ENCODE assay signal across 1 cellular context in genomic region chr15:98755138-98755537, GRCh38.
TF ChIP-seq lines count a peak whose summit lies in the region.

No MANE protein-coding gene starts in this region.

TF ChIP-seq in WTC11, 78 proteins besides CTCF, POLR2A, EP300 and RAD21:
- no peak for TF ChIP-seq ARID4B (CRISPR knock-in tag; IDR thresholded peaks at IDR 0.05; ENCODE audit: borderline replicate concordance)
- no peak for TF ChIP-seq AFF4 (CRISPR knock-in tag; IDR thresholded peaks at IDR 0.05; ENCODE audit: borderline replicate concordance)
- TF ChIP-seq ZNF425 (CRISPR knock-in tag; conservative IDR thresholded peaks at IDR 0.05), result no peak
- no peak for TF ChIP-seq FOXJ3 (CRISPR knock-in tag; IDR thresholded peaks at IDR 0.05; ENCODE audit: borderline replicate concordance)
- no peak for TF ChIP-seq PRRX2 (CRISPR knock-in tag; IDR thresholded peaks at IDR 0.05)
- no peak for TF ChIP-seq E2F5 (CRISPR knock-in tag; IDR thresholded peaks at IDR 0.05)
- TF ChIP-seq NR1H2 (CRISPR knock-in tag; IDR thresholded peaks at IDR 0.05), result no peak
- no peak for TF ChIP-seq ZNF317 (CRISPR knock-in tag; IDR thresholded peaks at IDR 0.05; ENCODE audit: borderline replicate concordance, low read depth)
- TF ChIP-seq KAT7 (CRISPR knock-in tag; IDR thresholded peaks at IDR 0.05; ENCODE audit: borderline replicate concordance), result no peak
- no peak for TF ChIP-seq OVOL2 (CRISPR knock-in tag; IDR thresholded peaks at IDR 0.05; ENCODE audit: borderline replicate concordance)
- no peak for TF ChIP-seq ZNF396 (CRISPR knock-in tag; IDR thresholded peaks at IDR 0.05; ENCODE audit: borderline replicate concordance)
- no peak for TF ChIP-seq ESRRA (CRISPR knock-in tag; IDR thresholded peaks at IDR 0.05; ENCODE audit: borderline replicate concordance)
- TF ChIP-seq GABPB1 (CRISPR knock-in tag; IDR thresholded peaks at IDR 0.05), result no peak
- TF ChIP-seq ZNF121 (CRISPR knock-in tag; IDR thresholded peaks at IDR 0.05), result no peak
- no peak for TF ChIP-seq PREB (CRISPR knock-in tag; IDR thresholded peaks at IDR 0.05; ENCODE audit: borderline replicate concordance)
- TF ChIP-seq SMAD3 (CRISPR knock-in tag; IDR thresholded peaks at IDR 0.05; ENCODE audit: borderline replicate concordance), result no peak
